In the genomic region with DNA sequence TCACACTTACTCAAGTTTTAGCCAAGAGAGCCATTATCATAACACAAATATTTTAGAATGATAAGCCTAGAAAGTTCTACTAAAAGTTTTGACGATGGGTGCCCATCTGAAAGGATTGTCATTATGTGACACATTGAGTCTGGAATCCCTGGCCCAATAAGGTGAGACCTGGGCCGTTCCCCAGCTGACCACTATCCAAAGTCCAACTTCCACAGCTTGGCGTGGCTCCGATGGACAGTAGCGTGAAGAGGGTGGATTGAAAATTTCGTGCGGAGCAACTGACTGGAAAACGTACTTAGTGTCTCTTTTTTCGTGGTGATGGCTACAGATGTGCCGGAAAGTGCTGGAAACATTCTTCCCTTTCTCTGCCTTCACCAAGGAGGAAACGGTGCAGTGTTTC, we compare ENCODE assay signal across 19 cellular contexts.
"Had no signal": no experiment of that assay in that cellular context is flagged by ENCODE, and none has a peak within 500 bp of the region (broad histone marks: within the 10 kb centered on the region; RNA-seq: fewer than 3 reads in every experiment).

No MANE protein-coding gene starts in this region.

- H3K36me3 Mint-ChIP-seq: memory B cell, naive B cell had no signal

- H3K4me3 Mint-ChIP-seq: memory B cell, naive B cell had no signal

- H3K4me3 ChIP-seq: colonic mucosa, dorsolateral prefrontal cortex, heart right ventricle, left lung, lower lobe of right lung, ovary, right atrium auricular region, suprapubic skin, thyroid gland, upper lobe of left lung, uterus had no signal

- H3K4me1 ChIP-seq: colonic mucosa, left lung, upper lobe of left lung had no signal

- H3K9me3 ChIP-seq: colonic mucosa, heart right ventricle, left lung, lower lobe of right lung, ovary, right atrium auricular region, suprapubic skin, thyroid gland, upper lobe of left lung, uterus had no signal

- H3K36me3 ChIP-seq: colonic mucosa, heart right ventricle, left lung, lower lobe of right lung, ovary, right atrium auricular region, suprapubic skin, thyroid gland, upper lobe of left lung, uterus had no signal

- DNase-seq: colonic mucosa; dorsolateral prefrontal cortex; effector CD8-positive, alpha-beta T cell; heart right ventricle; hypothalamus; left lung; lower lobe of right lung; naive B cell; ovary; small intestine; stimulated activated CD4-positive, alpha-beta T cell treated with anti-CD3 and anti-CD28 coated beads, Interleukin-2, amount 100 ng/mL, for 48 hours; stimulated activated naive CD8-positive, alpha-beta T cell treated with anti-CD3 and anti-CD28 coated beads, Interleukin-15, Interleukin-2, amounts not matched to agents 100 U/mL and 50 U/mL, for 24 hours; thyroid gland; uterus had no signal

- H3K9me3 Mint-ChIP-seq: memory B cell, naive B cell had no signal

- H3K27ac ChIP-seq: colonic mucosa, dorsolateral prefrontal cortex, left lung, lower lobe of right lung, ovary, suprapubic skin, thyroid gland, upper lobe of left lung, uterus had no signal

- H3K27me3 ChIP-seq: colonic mucosa, dorsolateral prefrontal cortex, heart right ventricle, left lung, ovary, right atrium auricular region, suprapubic skin, thyroid gland, upper lobe of left lung, uterus had no signal

- ATAC-seq: esophagus mucosa; heart right ventricle; left lung; lower lobe of right lung; stimulated activated naive CD8-positive, alpha-beta T cell treated with anti-CD3 and anti-CD28 coated beads, Interleukin-15, Interleukin-2, amounts not matched to agents 100 U/mL and 50 U/mL, for 24 hours had no signal

- H3K4me1 Mint-ChIP-seq: memory B cell had no signal

- H3K27ac Mint-ChIP-seq: memory B cell had no signal
